Comparison of ENCODE assay signal across 14 cellular contexts in the genomic region with DNA sequence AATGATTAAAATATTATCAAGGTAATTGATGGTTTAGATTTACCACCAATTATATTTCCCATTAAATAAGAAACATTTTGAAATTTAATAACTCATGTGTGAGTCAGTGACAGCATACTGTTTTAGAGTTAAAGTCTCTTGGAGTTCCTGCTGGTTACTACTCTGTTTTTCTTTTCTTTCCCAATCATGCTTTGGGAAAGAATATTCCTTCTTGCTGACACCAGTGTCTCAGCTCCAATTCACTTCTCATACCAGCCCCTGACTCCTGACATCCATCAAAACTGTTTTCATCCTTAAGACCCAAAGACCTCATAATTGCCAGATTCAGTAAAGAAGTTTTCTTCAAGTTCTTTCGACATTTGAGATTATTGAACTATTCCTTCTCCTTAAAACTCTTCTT. TPM values are rescaled to one million over a fixed set of nuclear protein-coding genes. Genes with fewer than 3 reads are reported as not detected.
DNase-seq lines count a peak whose midpoint lies in the region; TF ChIP-seq lines count a peak whose summit lies in the region.
"Had no signal": no experiment of that assay in that cellular context is flagged by ENCODE, and none has a peak within 500 bp of the region (broad histone marks: within the 10 kb centered on the region; RNA-seq: fewer than 3 reads in every experiment).

No MANE protein-coding gene starts in this region.

- H3K9ac ChIP-seq in GM23248 = peak overlapping the region; percentile 35; the same call in 1 of the 2 replicates
- H3K9ac ChIP-seq in fibroblast of lung (ENCODE audit: insufficient read depth, low read length) = no peak overlapping the region

- H3K4me1 ChIP-seq in GM23248 (ENCODE audit: insufficient read depth) (peaks cover 40% of the 10 kb centered on the region), fibroblast of lung (ENCODE audit: control insufficient read depth, extremely low read depth, insufficient read depth, low read length) (no peaks in the 10 kb centered on the region)

- TF ChIP-seq CTCF in astrocyte of the spinal cord (IDR thresholded peaks at IDR 0.05; ENCODE audit: low read depth, low read length) (no peak), fibroblast of lung (conservative IDR thresholded peaks at IDR 0.05 in 1 of 2, IDR thresholded peaks at IDR 0.05 in 1 of 2; ENCODE audit: low read depth in 1 of 2, low read length in 2 of 2) (no peak)

- WGBS in GM23248 (ENCODE audit: low coverage in 1 of 2, low lambda C conversion rate in 2 of 2, missing lambda C conversion rate in 2 of 2), 2 experiments = 90 to 92% methylated on average over 1 of the region's 1 CpG

- H4K20me1 ChIP-seq in GM23248 (ENCODE audit: insufficient read depth) (no peaks in the 10 kb centered on the region), fibroblast of lung (ENCODE audit: control insufficient read depth, extremely low read depth, insufficient read depth, low read length) (no peaks in the 10 kb centered on the region)

- peak overlapping the region; percentile 23 for H3K4me2 ChIP-seq in GM23248 (ENCODE audit: unreplicated experiment)
- no peak overlapping the region for H3K4me2 ChIP-seq in fibroblast of lung (ENCODE audit: extremely low read depth, insufficient read depth, low read length)
- H3K4me2 ChIP-seq: GM23338, PC-9 had no signal

- H3K9me2 ChIP-seq in GM23248 (ENCODE audit: insufficient read depth) = no peaks in the 10 kb centered on the region

- peaks cover 22% of the 10 kb centered on the region for H3F3A ChIP-seq in GM23248 (ENCODE audit: insufficient read depth)

- H3K79me2 ChIP-seq in GM23248 (ENCODE audit: insufficient read depth) = no peaks in the 10 kb centered on the region
- H3K79me2 ChIP-seq in fibroblast of lung (ENCODE audit: control insufficient read depth, insufficient read depth, low read length) = no peaks in the 10 kb centered on the region

- H3K27me3 ChIP-seq in GM23248 (replicated peaks; ENCODE audit: insufficient read depth) (no peaks in the 10 kb centered on the region), fibroblast of lung (ENCODE audit: control insufficient read depth, insufficient read depth, low read length) (no peaks in the 10 kb centered on the region)

- H3K9me3 ChIP-seq in GM23248 (ENCODE audit: low read depth) = no peaks in the 10 kb centered on the region
- no peaks in the 10 kb centered on the region for H3K9me3 ChIP-seq in fibroblast of lung (ENCODE audit: control insufficient read depth, insufficient read depth, low read depth, low read length)

- peak overlapping the region; percentile 59 for H3K27ac ChIP-seq in GM23248
- no peak overlapping the region for H3K27ac ChIP-seq in fibroblast of lung (ENCODE audit: insufficient read depth, low read length)
- H3K27ac ChIP-seq: PC-9 had no signal

- no peaks in the 10 kb centered on the region for H3K36me3 ChIP-seq in GM23248 (ENCODE audit: low read depth)
- no peaks in the 10 kb centered on the region for H3K36me3 ChIP-seq in fibroblast of lung (ENCODE audit: control insufficient read depth, insufficient read depth, low read length)

- H2AFZ ChIP-seq in GM23248 = no peak overlapping the region
- no peak overlapping the region for H2AFZ ChIP-seq in fibroblast of lung (ENCODE audit: low read length)
- H2AFZ ChIP-seq: GM23338, PC-9 had no signal

- peak overlapping the region; percentile 31; the same call in 1 of the 2 replicates for H3K4me3 ChIP-seq in GM23248
- H3K4me3 ChIP-seq in astrocyte of the spinal cord (ENCODE audit: low read depth, low read length) = no peak overlapping the region
- H3K4me3 ChIP-seq in fibroblast of lung (replicated peaks in 1 of 4; ENCODE audit: control extremely low read depth in 1 of 4, insufficient read depth in 1 of 4, low read depth in 3 of 4, low read length in 4 of 4) = no peak overlapping the region
- H3K4me3 ChIP-seq: GM23338, PC-9 had no signal

- DNase-seq in GM23248 (peak; percentile 62), astrocyte of the spinal cord (ENCODE audit: low read depth, low spot score) (peak; percentile 37), fibroblast of lung (ENCODE audit: low read depth in 2 of 2) (peak; percentile 24 to 41), NCI-H187 (lab: John Stamatoyannopoulos, UW) (no peak), RKO (ENCODE audit: low spot score) (no peak), NCI-H82 (lab: John Stamatoyannopoulos, UW) (no peak), NCI-H128 (lab: John Stamatoyannopoulos, UW; ENCODE audit: unreplicated experiment) (no peak)
- DNase-seq: ACHN; CD8-positive, alpha-beta T cell; NCI-H1417 treated with DMSO at 0.1 percent for 48 hours; NCI-H2029 treated with DMSO at 0.1 percent for 48 hours; PC-9; SW 1271 had no signal

- in situ Hi-C loops in GM23248 (cut with MboI) = no loop called here
- in situ Hi-C loops in astrocyte of the spinal cord (cut with HindIII; ENCODE audit: low sequenced_read_pairs) = no loop called here

RNA-seq across cellular contexts. Expression of gene AIG1, which starts 50.3 kb away (rescaled TPM):
- 33.1 and 46.9 TPM in 2 replicates for total RNA-seq in GM23248 (2014; rRNA removed; shearing (Covaris generic))
- polyA plus RNA-seq in GM23248 (2016; fragmentation: Nextera tagmentation; extraction: Ambion mirVana) (44.7 and 50.4 TPM in 2 replicates), fibroblast of lung (33.3 and 42.2 TPM in 2 replicates)
- 36.2 and 40.6 TPM in 2 replicates for total RNA-seq in fibroblast of lung
- polyA plus RNA-seq in fibroblast of lung (2012) = 29.1 and 35.6 TPM in 2 replicates
- 12.6 and 30.9 TPM in 2 replicates for polyA minus RNA-seq in fibroblast of lung (ENCODE audit: low replicate concordance)

Comparison
In these comparisons a context has a peak if more than half of its experiments do, and no peak if none do; other contexts are left out.
1. DNase-seq: peak in GM23248 (single experiment), astrocyte of the spinal cord (single experiment) and fibroblast of lung (2 of 2); none in NCI-H187 (0 of 2), RKO (single experiment), NCI-H82 (single experiment) and NCI-H128 (single experiment).